ENCODE assay signal across 20 cellular contexts in genomic region chr3:126166009-126166408, GRCh38. TPM values are rescaled to one million over a fixed set of nuclear protein-coding genes. Genes with fewer than 3 reads are reported as not detected.
DNase-seq lines count a peak whose midpoint lies in the region; FAIRE-seq and TF ChIP-seq lines count a peak whose summit lies in the region.
"Had no signal": no experiment of that assay in that cellular context is flagged by ENCODE, and none has a peak within 500 bp of the region (broad histone marks: within the 10 kb centered on the region; RNA-seq: fewer than 3 reads in every experiment).

No MANE protein-coding gene starts in this region.

- H3K9me3 Mint-ChIP-seq in immature natural killer cell: no peaks in the 10 kb centered on the region
- H3K9me3 Mint-ChIP-seq: CD4-positive, alpha-beta T cell had no signal

- no peak overlapping the region for H3K14ac ChIP-seq in trophoblast cell (ENCODE audit: low read length)

- H2AK5ac ChIP-seq in trophoblast cell (ENCODE audit: low read length): no peak overlapping the region

- DNase-seq in HT-29 (ENCODE audit: low spot score) (peak; percentile 19), bronchial epithelial cell (ENCODE audit: low read depth) (peak; percentile 45), esophagus muscularis mucosa (ENCODE audit: extremely low spot score) (peak; percentile 72), trophoblast cell (no peak), NOMO-1 treated with dmso at 0.1 percent for 144 hours (lab: John Stamatoyannopoulos, UW; ENCODE audit: unreplicated experiment) (no peak), CD1c-positive myeloid dendritic cell (ENCODE audit: extremely low spot score) (no peak), immature natural killer cell (no peak)
- DNase-seq in activated CD4-positive, CD25-positive, alpha-beta regulatory T cell treated with anti-CD3 and anti-CD28 coated beads, Interleukin-2, amount 50 U/mL, for 72 hours: no peak
- DNase-seq: ACHN; BE2C; C1 segment of cervical spinal cord; Caco-2; CD4-positive, alpha-beta T cell; DMS153; DMS79; GDM1; H9 had no signal

- no peaks in the 10 kb centered on the region for H3K79me2 ChIP-seq in trophoblast cell (ENCODE audit: control insufficient read depth, insufficient read depth, low read length, poor library complexity)

- H4K12ac ChIP-seq in trophoblast cell (ENCODE audit: low read depth, low read length): no peak overlapping the region

- H3K27ac ChIP-seq in esophagus muscularis mucosa (replicated peaks in 1 of 4) (no peak overlapping the region), trophoblast cell (ENCODE audit: low read depth, low read length) (no peak overlapping the region)

- H3K27me3 ChIP-seq in bronchial epithelial cell (ENCODE audit: control insufficient read depth, insufficient read depth, low read length): no peaks in the 10 kb centered on the region
- no peaks in the 10 kb centered on the region for H3K27me3 ChIP-seq in esophagus muscularis mucosa
- no peaks in the 10 kb centered on the region for H3K27me3 ChIP-seq in trophoblast cell (ENCODE audit: insufficient read depth, low read length)

- no peaks in the 10 kb centered on the region for H3K36me3 Mint-ChIP-seq in immature natural killer cell

- H3K4ac ChIP-seq in trophoblast cell (ENCODE audit: low read depth, low read length): no peak overlapping the region

- H3K27me3 Mint-ChIP-seq in immature natural killer cell (ENCODE audit: low read depth in 3 of 3): peaks cover 1 to 11% (median 4%) of the 10 kb centered on the region in 3 donors

- no peak overlapping the region for H4K8ac ChIP-seq in trophoblast cell (ENCODE audit: low read depth, low read length)

- no peak for TF ChIP-seq POLR2A in esophagus muscularis mucosa (IDR thresholded peaks at IDR 0.05; ENCODE audit: low read depth)

- no peaks in the 10 kb centered on the region for H3K79me1 ChIP-seq in trophoblast cell (ENCODE audit: low read length)

- TF ChIP-seq EP300 in esophagus muscularis mucosa (IDR thresholded peaks at IDR 0.05): no peak

- intact Hi-C loops in esophagus muscularis mucosa (cut with DNase I): no loop called here

- H3K4me2 ChIP-seq in trophoblast cell (ENCODE audit: low read length): peak overlapping the region; percentile 23

- H2AFZ ChIP-seq in trophoblast cell (ENCODE audit: insufficient read depth, low read length, poor library complexity): no peak overlapping the region

- H3K4me1 ChIP-seq in esophagus muscularis mucosa: no peaks in the 10 kb centered on the region
- no peaks in the 10 kb centered on the region for H3K4me1 ChIP-seq in trophoblast cell (ENCODE audit: control insufficient read depth in 1 of 2, insufficient read depth in 2 of 2, low read length in 2 of 2)
- H3K4me1 ChIP-seq: BE2C had no signal

- H2BK12ac ChIP-seq in trophoblast cell (ENCODE audit: low read length): no peak overlapping the region

- H3K27ac Mint-ChIP-seq in immature natural killer cell: no peak overlapping the region
- H3K27ac Mint-ChIP-seq: CD4-positive, alpha-beta T cell; H9 had no signal

- no peak overlapping the region for H3K18ac ChIP-seq in trophoblast cell (ENCODE audit: low read length)

- H3K36me3 ChIP-seq in bronchial epithelial cell (ENCODE audit: control insufficient read depth, insufficient read depth, low read length) (no peaks in the 10 kb centered on the region), esophagus muscularis mucosa (no peaks in the 10 kb centered on the region), trophoblast cell (ENCODE audit: control insufficient read depth in 1 of 2, insufficient read depth in 2 of 2, low read length in 2 of 2) (no peaks in the 10 kb centered on the region)
- H3K36me3 ChIP-seq: BE2C had no signal

- no peak overlapping the region for H3K9ac ChIP-seq in trophoblast cell (ENCODE audit: low read length)

- H3K4me1 Mint-ChIP-seq in immature natural killer cell: no peaks in the 10 kb centered on the region

- H2BK120ac ChIP-seq in trophoblast cell (ENCODE audit: insufficient read depth, low read length, poor library complexity): no peak overlapping the region

- H3K4me3 ChIP-seq in bronchial epithelial cell (ENCODE audit: low read depth, low read length): no peak overlapping the region
- H3K4me3 ChIP-seq in esophagus muscularis mucosa: no peak overlapping the region
- no peak overlapping the region for H3K4me3 ChIP-seq in trophoblast cell (ENCODE audit: low read depth, low read length)

- WGBS in esophagus muscularis mucosa: 81% methylated on average over 6 of the region's 6 CpGs
- no CpG with 5 or more reads among the region's 6 CpGs for WGBS in trophoblast cell (ENCODE audit: extremely low coverage, insufficient coverage, insufficient read length)

- no peak overlapping the region for H3K4me3 Mint-ChIP-seq in immature natural killer cell
- H3K4me3 Mint-ChIP-seq: CD4-positive, alpha-beta T cell; H9 had no signal

- no peak overlapping the region for H4K91ac ChIP-seq in trophoblast cell (ENCODE audit: low read depth, low read length)

- no peak overlapping the region for H2BK5ac ChIP-seq in trophoblast cell (ENCODE audit: low read depth, low read length, poor library complexity)

- TF ChIP-seq CTCF in bronchial epithelial cell (IDR thresholded peaks at IDR 0.05; ENCODE audit: insufficient read depth, low read length, severe bottlenecking): no peak
- no peak for TF ChIP-seq CTCF in esophagus muscularis mucosa (IDR thresholded peaks at IDR 0.05)

- H3K9me3 ChIP-seq in esophagus muscularis mucosa (no peaks in the 10 kb centered on the region), trophoblast cell (ENCODE audit: insufficient read depth, low read depth, low read length) (no peaks in the 10 kb centered on the region)
- H3K9me3 ChIP-seq: BE2C, Caco-2 had no signal

- H3K23ac ChIP-seq in trophoblast cell (ENCODE audit: low read length): no peak overlapping the region

- no peak for FAIRE-seq in bronchial epithelial cell (lab: Jason Lieb, UNC)
- FAIRE-seq: GM12892, GM18507, H1 had no signal

RNA-seq across cellular contexts. Expression of gene ALDH1L1, which starts 14.4 kb away (rescaled TPM):
- 4.9 and 7.4 TPM in 2 replicates for total RNA-seq in HT-29 (2014; rRNA removed; shearing (Covaris generic))
- total RNA-seq in bronchial epithelial cell: 9.1 and 11.1 TPM in 2 replicates
- 10 to 100 TPM; 19.2 to 39.9 (median 25.9) TPM for total RNA-seq in esophagus muscularis mucosa
- 0.10 and 0.12 TPM in 2 replicates for polyA plus RNA-seq in trophoblast cell (2013)
- polyA plus RNA-seq in immature natural killer cell: not detected
- total RNA-seq: CD4-positive, alpha-beta T cell had no signal

Comparison
In these comparisons a context has a peak if more than half of its experiments do, and no peak if none do; other contexts are left out.
1. DNase-seq: peak in HT-29 (single experiment), bronchial epithelial cell (single experiment) and esophagus muscularis mucosa (single experiment); none in trophoblast cell (0 of 2), NOMO-1 treated with dmso at 0.1 percent for 144 hours (single experiment), CD1c-positive myeloid dendritic cell (single experiment), immature natural killer cell (0 of 3) and activated CD4-positive, CD25-positive, alpha-beta regulatory T cell treated with anti-CD3 and anti-CD28 coated beads, Interleukin-2, amount 50 U/mL, for 72 hours (single experiment).